ENCODE assay signal across 8 cellular contexts in genomic region chr10:110872145-110872983, GRCh38. TPM values are rescaled to one million over a fixed set of nuclear protein-coding genes. Genes with fewer than 3 reads are reported as not detected.
DNase-seq lines count a peak whose midpoint lies in the region; ATAC-seq and TF ChIP-seq lines count a peak whose summit lies in the region.

No MANE protein-coding gene starts in this region.

- no peaks in the 10 kb centered on the region for H3K9me3 Mint-ChIP-seq in Caco-2 (ENCODE audit: unreplicated experiment)

- no peaks in the 10 kb centered on the region for H3K9me3 ChIP-seq in Caco-2
- H3K9me3 ChIP-seq in IMR-90 (ENCODE audit: control insufficient read depth, insufficient read depth, low read length) = no peaks in the 10 kb centered on the region
- H3K9me3 ChIP-seq in neural cell (ENCODE audit: low read length) = no peaks in the 10 kb centered on the region
- H3K9me3 ChIP-seq in subcutaneous abdominal adipose tissue (ENCODE audit: control insufficient read depth in 5 of 5, low read length in 5 of 5) = no peaks in the 10 kb centered on the region

- WGBS in IMR-90 (ENCODE audit: extremely low coverage in 2 of 2, insufficient read length in 1 of 2), 2 experiments = 0% methylated on average over 26 of the region's 70 CpGs; no CpG with 5 or more reads in 1 of the 2 experiments

- peak overlapping the region; percentile 93 for H2AK9ac ChIP-seq in IMR-90 (replicated peaks; ENCODE audit: low read depth, low read length, poor library complexity)

- H3K27me3 ChIP-seq in Caco-2 (replicated peaks; ENCODE audit: control insufficient read depth, insufficient read depth, low read length) (no peaks in the 10 kb centered on the region), IMR-90 (ENCODE audit: control insufficient read depth, insufficient read depth, low read length) (no peaks in the 10 kb centered on the region), neural cell (ENCODE audit: insufficient read depth, low read depth, low read length) (no peaks in the 10 kb centered on the region), subcutaneous abdominal adipose tissue (ENCODE audit: control insufficient read depth in 5 of 5, insufficient read depth in 4 of 5, low read length in 5 of 5) (no peaks in the 10 kb centered on the region)

- peaks cover 10% of the 10 kb centered on the region; the same call in 1 of the 2 replicates for H3K4me1 ChIP-seq in Caco-2
- peaks cover 4% of the 10 kb centered on the region for H3K4me1 ChIP-seq in IMR-90 (ENCODE audit: control insufficient read depth, insufficient read depth, low read length)
- H3K4me1 ChIP-seq in subcutaneous abdominal adipose tissue (ENCODE audit: control insufficient read depth in 5 of 5, insufficient read depth in 5 of 5, low read length in 5 of 5) = peaks cover 7 to 37% (median 34%) of the 10 kb centered on the region in 5 donors

- dilution Hi-C loops in IMR-90 (cut with HindIII; ENCODE audit: low sequenced_read_pairs, unreplicated experiment) = no loop called here

- H3K9me2 ChIP-seq in neural cell (ENCODE audit: insufficient read depth, low read length) = no peaks in the 10 kb centered on the region

- POLR2A ChIA-PET in Caco-2 (lab: Charles Lee) (interaction anchor here (0.6 to 1.3 kb wide), 12 partner anchors 15 to 322 kb away, joined by 3 to 32 read pairs (median 6); partner anchors contain the start of genes BBIP1 and SHOC2), IMR-90 (lab: Charles Lee; ENCODE audit: unreplicated experiment) (interaction anchor here (0.7 kb wide), 1 partner anchor 138 kb away, joined by 11 read pairs; no protein-coding TSS in a partner anchor)

- TF ChIP-seq EP300 in neural cell (conservative IDR thresholded peaks at IDR 0.05; ENCODE audit: poor library complexity, severe bottlenecking) = no peak

- peak overlapping the region; percentile 91 for H3K4me2 ChIP-seq in IMR-90 (ENCODE audit: low read depth, low read length)
- H3K4me2 ChIP-seq in neural cell (ENCODE audit: low read length) = peak overlapping the region; percentile 66

- H3K27ac Mint-ChIP-seq in Caco-2 (ENCODE audit: unreplicated experiment) = peak overlapping the region; percentile 93

- H4K91ac ChIP-seq in IMR-90 (ENCODE audit: insufficient read depth, low read depth, low read length) = peak overlapping the region; percentile 59

- ATAC-seq in GM21447 (IDR thresholded peaks at IDR 0.05; ENCODE audit: unreplicated experiment) = peak; percentile 44
- peak; percentile 72 for ATAC-seq in IMR-90 (ENCODE audit: low read depth)

- no peak overlapping the region for H2AK5ac ChIP-seq in IMR-90 (ENCODE audit: low read depth, low read length)

- H2BK15ac ChIP-seq in IMR-90 (ENCODE audit: low read depth, low read length) = no peak overlapping the region; the same call in 2 of the 3 replicates

- TF ChIP-seq RAD21 in IMR-90 (IDR thresholded peaks at IDR 0.05; ENCODE audit: low read length) (no peak), neural cell (conservative IDR thresholded peaks at IDR 0.05) (peak; percentile 60)

- CTCF ChIA-PET in Caco-2 (lab: Charles Lee) = interaction anchor here (0.7 to 1.6 kb wide), 11 partner anchors 15 to 185 kb away, joined by 3 to 8 read pairs (median 4); partner anchors contain the start of genes BBIP1 and SHOC2
- CTCF ChIA-PET in IMR-90 (lab: Yijun Ruan, JAX) = interaction anchor here (0.7 kb wide), 1 partner anchor 230 kb away, joined by 3 read pairs; no protein-coding TSS in a partner anchor

- peak overlapping the region; percentile 85 for H3K4me3 Mint-ChIP-seq in Caco-2 (ENCODE audit: unreplicated experiment)

- intact Hi-C loops in Caco-2 (cut with micrococcal nuclease; ENCODE audit: unreplicated experiment) = loop anchor here (1.0 to 5.0 kb wide), 4 partner anchors 14 to 125 kb away; no protein-coding TSS in a partner anchor
- intact Hi-C loops in IMR-90 (cut with micrococcal nuclease) = loop anchor here (2.0 to 5.0 kb wide), 3 partner anchors 70 to 260 kb away; no protein-coding TSS in a partner anchor

- TF ChIP-seq POLR2A in IMR-90 (IDR thresholded peaks at IDR 0.05; ENCODE audit: low read depth, low read length) (peak; percentile 68), Raji (IDR thresholded peaks at IDR 0.05; ENCODE audit: insufficient read depth, low read depth, low read length) (peak; percentile 35; the same call in 1 of the 2 replicates)

- H4K8ac ChIP-seq in IMR-90 (ENCODE audit: low read depth in 2 of 2, low read length in 2 of 2) = peak overlapping the region in 1 of 2 experiments; percentile 45; a peak in 2 of 4 replicates

- no peak overlapping the region for H2BK20ac ChIP-seq in IMR-90 (ENCODE audit: low read depth, low read length)

- peak overlapping the region; percentile 40 for H3K4ac ChIP-seq in IMR-90 (ENCODE audit: low read depth, low read length)

- TF ChIP-seq CTCF in Caco-2 (IDR thresholded peaks at IDR 0.05; ENCODE audit: insufficient read depth in 1 of 2, low read depth in 1 of 2, low read length in 1 of 2, severe bottlenecking in 1 of 2, unreplicated experiment in 1 of 2) (peak in 1 of 2 experiments; percentile 19), IMR-90 (conservative IDR thresholded peaks at IDR 0.05; ENCODE audit: low read depth, low read length) (peak; percentile 25; the same call in 1 of the 2 replicates), fibroblast of villous mesenchyme (IDR thresholded peaks at IDR 0.05; ENCODE audit: insufficient read depth, low read depth, low read length) (peak; percentile 23), neural cell (IDR thresholded peaks at IDR 0.05; ENCODE audit: poor library complexity, severe bottlenecking) (peak; percentile 61)

- peaks cover 13% of the 10 kb centered on the region for H3K9me1 ChIP-seq in IMR-90 (ENCODE audit: insufficient read depth, low read length)

- H3K27me3 Mint-ChIP-seq in Caco-2 (ENCODE audit: insufficient read depth, unreplicated experiment) = no peaks in the 10 kb centered on the region

- H4K20me1 ChIP-seq in IMR-90 (ENCODE audit: insufficient read depth, low read length) (no peaks in the 10 kb centered on the region; the same call in 1 of the 2 replicates), neural cell (ENCODE audit: insufficient read depth) (no peaks in the 10 kb centered on the region)

- H3K23ac ChIP-seq in IMR-90 (ENCODE audit: low read depth, low read length) = no peak overlapping the region

- H3K27ac ChIP-seq in IMR-90 (ENCODE audit: insufficient read depth, low read length) = peak overlapping the region; percentile 55
- H3K27ac ChIP-seq in neural cell (ENCODE audit: low read length) = peak overlapping the region; percentile 87
- peak overlapping the region; percentile 89 for H3K27ac ChIP-seq in subcutaneous abdominal adipose tissue (ENCODE audit: low read depth, low read length)

- in situ Hi-C loops in IMR-90 (cut with MboI; ENCODE audit: low sequenced_read_pairs) = no loop called here

- H3K4me3 ChIP-seq in Caco-2 (ENCODE audit: low read depth, low read length) (peak overlapping the region; percentile 72), IMR-90 (ENCODE audit: insufficient read depth, low read depth, low read length) (peak overlapping the region; percentile 54), fibroblast of villous mesenchyme (ENCODE audit: low read depth, low read length) (peak overlapping the region; percentile 87), neural cell (ENCODE audit: low read length) (peak overlapping the region; percentile 87), subcutaneous abdominal adipose tissue (ENCODE audit: low read depth in 1 of 5, low read length in 5 of 5) (peak overlapping the region; percentile 79 to 87 (median 85))

- H3K9ac ChIP-seq in IMR-90 (ENCODE audit: low read depth, low read length) (peak overlapping the region; percentile 90), neural cell (ENCODE audit: low read length) (peak overlapping the region; percentile 90), subcutaneous abdominal adipose tissue (ENCODE audit: low read length in 5 of 5) (peak overlapping the region in 4 of 5 donors; percentile 71 to 87 (median 82))

- peak overlapping the region; percentile 51 for H2BK5ac ChIP-seq in IMR-90 (ENCODE audit: low read depth, low read length, poor library complexity, severe bottlenecking)

- H3K4me1 Mint-ChIP-seq in Caco-2 (ENCODE audit: low read depth, unreplicated experiment) = peaks cover 12% of the 10 kb centered on the region

- H4K5ac ChIP-seq in IMR-90 (ENCODE audit: low read depth, low read length) = no peak overlapping the region; the same call in 1 of the 2 replicates

- H3K36me3 ChIP-seq in Caco-2 (ENCODE audit: control insufficient read depth, insufficient read depth, low read length) = no peaks in the 10 kb centered on the region
- peaks cover 2% of the 10 kb centered on the region for H3K36me3 ChIP-seq in IMR-90 (ENCODE audit: control insufficient read depth, insufficient read depth, low read length)
- no peaks in the 10 kb centered on the region for H3K36me3 ChIP-seq in neural cell (ENCODE audit: insufficient read depth, low read length)
- peaks cover 0 to 3% (median 0%) of the 10 kb centered on the region in 5 donors for H3K36me3 ChIP-seq in subcutaneous abdominal adipose tissue (ENCODE audit: control insufficient read depth in 5 of 5, insufficient read depth in 5 of 5, low read length in 5 of 5)

- H3K36me3 Mint-ChIP-seq in Caco-2 (ENCODE audit: insufficient read depth, unreplicated experiment) = peaks cover 15% of the 10 kb centered on the region

- peaks cover 46% of the 10 kb centered on the region for H3K79me2 ChIP-seq in neural cell (replicated peaks; ENCODE audit: insufficient read depth, low read length)

- no peak overlapping the region for H3K14ac ChIP-seq in IMR-90 (replicated peaks; ENCODE audit: low read depth, low read length)

- peak overlapping the region; percentile 47; the same call in 1 of the 2 replicates for H3K56ac ChIP-seq in IMR-90 (ENCODE audit: extremely low read depth, insufficient read depth, low read length)

- peak overlapping the region; percentile 95 for H2AFZ ChIP-seq in IMR-90 (replicated peaks; ENCODE audit: low read length, poor library complexity)
- H2AFZ ChIP-seq in neural cell (ENCODE audit: low read depth, low read length) = peak overlapping the region; percentile 71

- H3K79me1 ChIP-seq in IMR-90 (ENCODE audit: low read depth in 1 of 2, low read length in 2 of 2) = peaks cover 0 to 14% of the 10 kb centered on the region in 2 experiments; a peak in 2 of 4 replicates

- peak overlapping the region; percentile 19 for H3K18ac ChIP-seq in IMR-90 (ENCODE audit: low read depth, low read length)

- H3F3A ChIP-seq in neural cell (ENCODE audit: insufficient read depth, low read length, poor library complexity, severe bottlenecking) = no peaks in the 10 kb centered on the region

- peak overlapping the region; percentile 21; the same call in 1 of the 2 replicates for H2BK120ac ChIP-seq in IMR-90 (ENCODE audit: low read depth, low read length)

- no TSS peak for BruUV-seq in Caco-2 (replicated peaks; lab: Mats Ljungman, UMichigan)
- BruUV-seq in IMR-90 (replicated peaks; lab: Mats Ljungman, UMichigan) = no TSS peak

- DNase-seq in Caco-2 (peak; percentile 76 to 80), IMR-90 (peak; percentile 81), fibroblast of villous mesenchyme (ENCODE audit: low read depth) (peak; percentile 91)
- DNase-seq in activated effector memory CD4-positive, alpha-beta T cell treated with Interleukin-2 at 50 U/mL for 16 hours = peak; percentile 55

RNA-seq across cellular contexts. Expression of gene PDCD4, which starts 0.6 kb away (rescaled TPM):
- total RNA-seq in Caco-2 (2022) = 65.5 and 66.1 TPM in 2 replicates
- total RNA-seq in IMR-90 (2012; rRNA removed) = 10.9 and 46.9 TPM in 2 replicates
- 42.7 and 49.7 TPM in 2 replicates for polyA plus RNA-seq in IMR-90 (2012; rRNA removed)
- polyA plus RNA-seq in IMR-90 (2012; cell fraction: cytosol; rRNA removed) = 4.3 and 6.9 TPM in 2 replicates
- polyA plus RNA-seq in IMR-90 (2012; cell fraction: nucleus; rRNA removed; ENCODE audit: low replicate concordance) = 1.7 and 24.9 TPM in 2 replicates
- total RNA-seq in fibroblast of villous mesenchyme = 18.4 and 35.8 TPM in 2 replicates
- polyA plus RNA-seq in neural cell = 53.1 and 83.5 TPM in 2 replicates
- 62.6 and 84.4 TPM in 2 replicates for polyA minus RNA-seq in neural cell

RNA-seq across cellular contexts. Expression of gene BBIP1, which starts 46.6 kb away (rescaled TPM):
- total RNA-seq in Caco-2 (2022) (16.7 and 19.2 TPM in 2 replicates), IMR-90 (2012; rRNA removed) (17.4 and 21.7 TPM in 2 replicates), fibroblast of villous mesenchyme (20.6 and 23.3 TPM in 2 replicates)
- polyA plus RNA-seq in IMR-90 (2012; rRNA removed) (14.4 and 19.9 TPM in 2 replicates), neural cell (73.3 and 74.5 TPM in 2 replicates)
- polyA plus RNA-seq in IMR-90 (2012; cell fraction: cytosol; rRNA removed) = 1.6 and 2.9 TPM in 2 replicates
- polyA plus RNA-seq in IMR-90 (2012; cell fraction: nucleus; rRNA removed; ENCODE audit: low replicate concordance) = 2.9 and 37.6 TPM in 2 replicates
- 66.1 and 70.1 TPM in 2 replicates for polyA minus RNA-seq in neural cell

RNA-seq across cellular contexts. Expression of gene SHOC2, which starts 47.0 kb away (rescaled TPM):
- total RNA-seq in Caco-2 (2022) (36.1 and 38.5 TPM in 2 replicates), IMR-90 (2012; rRNA removed) (47.5 TPM in 2 replicates), fibroblast of villous mesenchyme (50.9 and 69.5 TPM in 2 replicates)
- polyA plus RNA-seq in IMR-90 (2012; rRNA removed) (10.8 and 13.4 TPM in 2 replicates), neural cell (38.2 and 46.0 TPM in 2 replicates)
- 2.1 and 3.7 TPM in 2 replicates for polyA plus RNA-seq in IMR-90 (2012; cell fraction: cytosol; rRNA removed)
- polyA plus RNA-seq in IMR-90 (2012; cell fraction: nucleus; rRNA removed; ENCODE audit: low replicate concordance) = 0.90 and 10.5 TPM in 2 replicates
- 163 and 187 TPM in 2 replicates for polyA minus RNA-seq in neural cell

Comparison
In these comparisons a context has a peak if more than half of its experiments do, and no peak if none do; other contexts are left out.
1. Peak in every context shown above with its lines: DNase-seq, ATAC-seq, H3K4me3 ChIP-seq and H3K27ac ChIP-seq.